ENCODE assay signal across 2 cellular contexts in genomic region chrX:13250831-13251612, GRCh38.
TF ChIP-seq lines count a peak whose summit lies in the region.

No MANE protein-coding gene starts in this region.

TF ChIP-seq in IMR-90, 13 proteins besides CTCF, POLR2A, EP300 and RAD21:
- TF ChIP-seq CEBPB (IDR thresholded peaks at IDR 0.05; ENCODE audit: low read depth, low read length) = peak; percentile 54
- TF ChIP-seq BHLHE40 (IDR thresholded peaks at IDR 0.05; ENCODE audit: low read depth, low read length) = peak; percentile 34; the same call in 1 of the 2 replicates
- TF ChIP-seq MAZ (IDR thresholded peaks at IDR 0.05; ENCODE audit: borderline replicate concordance, low read depth, low read length) = no peak
- TF ChIP-seq MAFK (IDR thresholded peaks at IDR 0.05; ENCODE audit: low read depth, low read length) = no peak

TF ChIP-seq in K562, 482 proteins besides CTCF, POLR2A, EP300 and RAD21:
- TF ChIP-seq CBFA2T3 (IDR thresholded peaks at IDR 0.05) (0 out of 2 replicates have a peak, but pooled peaks have one; percentile 7), NR2C1 (IDR thresholded peaks at IDR 0.05) (no peak), NR2C1 (tag; IDR thresholded peaks at IDR 0.05) (no peak)
